1 cellular context compared by ENCODE assay signal in genomic region chr1:110033421-110033820, GRCh38.
TF ChIP-seq lines count a peak whose summit lies in the region.

No MANE protein-coding gene starts in this region.

TF ChIP-seq in IMR-90, 13 proteins besides CTCF, POLR2A, EP300 and RAD21:
- no peak for TF ChIP-seq RCOR1 (IDR thresholded peaks at IDR 0.05; ENCODE audit: insufficient replicate concordance, low read length)
- no peak for TF ChIP-seq USF2 (IDR thresholded peaks at IDR 0.05; ENCODE audit: low read depth, low read length)
- TF ChIP-seq, protein P1, sequence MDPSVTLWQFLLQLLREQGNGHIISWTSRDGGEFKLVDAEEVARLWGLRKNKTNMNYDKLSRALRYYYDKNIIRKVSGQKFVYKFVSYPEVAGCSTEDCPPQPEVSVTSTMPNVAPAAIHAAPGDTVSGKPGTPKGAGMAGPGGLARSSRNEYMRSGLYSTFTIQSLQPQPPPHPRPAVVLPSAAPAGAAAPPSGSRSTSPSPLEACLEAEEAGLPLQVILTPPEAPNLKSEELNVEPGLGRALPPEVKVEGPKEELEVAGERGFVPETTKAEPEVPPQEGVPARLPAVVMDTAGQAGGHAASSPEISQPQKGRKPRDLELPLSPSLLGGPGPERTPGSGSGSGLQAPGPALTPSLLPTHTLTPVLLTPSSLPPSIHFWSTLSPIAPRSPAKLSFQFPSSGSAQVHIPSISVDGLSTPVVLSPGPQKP (IDR thresholded peaks at IDR 0.05; ENCODE audit: borderline replicate concordance, low read depth, low read length): no peak
- TF ChIP-seq MAFK (IDR thresholded peaks at IDR 0.05; ENCODE audit: low read depth, low read length): no peak
- no peak for TF ChIP-seq SMC3 (IDR thresholded peaks at IDR 0.05; ENCODE audit: low read depth, low read length)
- TF ChIP-seq CEBPB (IDR thresholded peaks at IDR 0.05; ENCODE audit: low read depth, low read length): no peak
- TF ChIP-seq MAZ (IDR thresholded peaks at IDR 0.05; ENCODE audit: borderline replicate concordance, low read depth, low read length): no peak
- TF ChIP-seq MXI1 (IDR thresholded peaks at IDR 0.05; ENCODE audit: borderline replicate concordance, low read depth, low read length): no peak
- TF ChIP-seq NFE2L2 (IDR thresholded peaks at IDR 0.05; ENCODE audit: low read depth, low read length): no peak
